Comparison of ENCODE assay signal across 8 cellular contexts in genomic region chr6:27807415-27808241, GRCh38.
DNase-seq lines count a peak whose midpoint lies in the region; ATAC-seq and TF ChIP-seq lines count a peak whose summit lies in the region.
"Not testable (repeated sequence)": the region's sequence is repeated elsewhere in the genome, so short reads cannot be mapped to it uniquely, and the experiment has no call there.

No MANE protein-coding gene starts in this region.

- not testable (repeated sequence) for H3K9me3 ChIP-seq in hepatocyte (ENCODE audit: low read depth)

- peak overlapping the region; percentile 49 for H2AFZ ChIP-seq in hepatocyte

- peaks cover 16% of the 10 kb centered on the region for H3K27me3 Mint-ChIP-seq in brain

- H4K20me1 ChIP-seq in hepatocyte (ENCODE audit: insufficient read depth, poor library complexity, severe bottlenecking): not testable (repeated sequence)

- not testable (repeated sequence) for TF ChIP-seq CTCF in brain (conservative IDR thresholded peaks at IDR 0.05); hepatocyte (IDR thresholded peaks at IDR 0.05; ENCODE audit: poor library complexity)

- WGBS in hepatocyte (ENCODE audit: low lambda C conversion rate, missing lambda C conversion rate): under 1% methylated on average over 44 of the region's 44 CpGs

- H3K79me2 ChIP-seq in hepatocyte: peaks cover 20% of the 10 kb centered on the region

- peak overlapping the region; percentile 98 for H3K27ac ChIP-seq in hepatocyte

- not testable (repeated sequence) for H3K36me3 ChIP-seq in hepatocyte (replicated peaks; ENCODE audit: insufficient read depth, low read depth)

- not testable (repeated sequence) for H3K9me3 Mint-ChIP-seq in brain

- H3K4me2 ChIP-seq in hepatocyte: peak overlapping the region; percentile 86

- ATAC-seq in GM18861 (IDR thresholded peaks at IDR 0.05; ENCODE audit: unreplicated experiment): peak; percentile 55
- peak; percentile 64 for ATAC-seq in HG03060 (IDR thresholded peaks at IDR 0.05; ENCODE audit: low read depth, unreplicated experiment)

- peak overlapping the region; percentile 37 for H3K4me3 ChIP-seq in hepatocyte

- H3K4me1 ChIP-seq in hepatocyte (ENCODE audit: insufficient read depth): peaks cover 12% of the 10 kb centered on the region

- H3K27me3 ChIP-seq in hepatocyte: not testable (repeated sequence)

- not testable (repeated sequence) for H3K36me3 Mint-ChIP-seq in brain

- peak overlapping the region; percentile 92 to 100 (median 95) for H3K4me3 Mint-ChIP-seq in brain

- peak; percentile 95 for DNase-seq in ACHN
- peak; percentile 76 for DNase-seq in NCI-H2081 treated with DMSO at 0.1 percent for 48 hours (lab: John Stamatoyannopoulos, UW)
- DNase-seq in T1000 (lab: John Stamatoyannopoulos, UW): peak; percentile 53
- peak; percentile 90 for DNase-seq in hepatocyte (ENCODE audit: low spot score)
- DNase-seq in pulmonary artery endothelial cell (ENCODE audit: low read depth, low spot score): peak; percentile 82

- in situ Hi-C loops in ACHN (cut with HindIII; ENCODE audit: low pct_ligation_motif_present, low pct_unique_long_range_greater_than_20kb, low sequenced_read_pairs): not testable (repeated sequence)

- not testable (repeated sequence) for H3K9me2 ChIP-seq in hepatocyte (replicated peaks; ENCODE audit: insufficient read depth)

- peak overlapping the region; percentile 97 to 98 (median 98) for H3K27ac Mint-ChIP-seq in brain

- peaks cover 54% of the 10 kb centered on the region for H3K4me1 Mint-ChIP-seq in brain

Comparison
In these comparisons a context has a peak if more than half of its experiments do, and no peak if none do; other contexts are left out.
1. Peak in every context shown above with its lines: DNase-seq, ATAC-seq, H3K4me3 ChIP-seq and H3K27ac ChIP-seq.